In genomic region chr12:53474077-53474476, GRCh38 we compare ENCODE assay signal across 19 cellular contexts. TPM values are rescaled to one million over a fixed set of nuclear protein-coding genes. Genes with fewer than 3 reads are reported as not detected.
DNase-seq lines count a peak whose midpoint lies in the region; ATAC-seq and TF ChIP-seq lines count a peak whose summit lies in the region.
"Had no signal": no experiment of that assay in that cellular context is flagged by ENCODE, and none has a peak within 500 bp of the region (broad histone marks: within the 10 kb centered on the region; RNA-seq: fewer than 3 reads in every experiment).

No MANE protein-coding gene starts in this region.

- H3K79me2 ChIP-seq in smooth muscle cell (ENCODE audit: low read depth), result peaks cover 79% of the 10 kb centered on the region

- no peaks in the 10 kb centered on the region for H3K27me3 ChIP-seq in effector memory CD4-positive, alpha-beta T cell (replicated peaks; ENCODE audit: control insufficient read depth, insufficient read depth, low read length, poor library complexity, severe bottlenecking)
- no peaks in the 10 kb centered on the region for H3K27me3 ChIP-seq in smooth muscle cell (ENCODE audit: low read depth)
- H3K27me3 ChIP-seq in upper lobe of left lung, result no peaks in the 10 kb centered on the region
- H3K27me3 ChIP-seq: tibial nerve had no signal

- H3K4me3 Mint-ChIP-seq in activated T-cell treated with anti-CD3 and anti-CD28 coated beads, Interleukin-2, amount 50 U/mL, for 72 hours, result peak overlapping the region; percentile 18 to 80
- H3K4me3 Mint-ChIP-seq: T-helper 1 cell treated with Interleukin-12 subunit alpha and Interleukin-12 subunit beta and Interleukin-4 antibody, amounts not matched to agents 30 μg/mL and 1 μg/mL, for 36 hours had no signal

- peaks cover 99% of the 10 kb centered on the region for H4K20me1 ChIP-seq in smooth muscle cell (ENCODE audit: low read depth)

- H3K4me1 Mint-ChIP-seq in activated T-cell treated with anti-CD3 and anti-CD28 coated beads, Interleukin-2, amount 50 U/mL, for 72 hours (ENCODE audit: low read depth), result peaks cover 72% of the 10 kb centered on the region

- peaks cover 69% of the 10 kb centered on the region for H3F3A ChIP-seq in smooth muscle cell (ENCODE audit: low read depth)

- H3K27ac ChIP-seq in VCaP, result peak overlapping the region; percentile 80
- peak overlapping the region; percentile 34 for H3K27ac ChIP-seq in effector memory CD4-positive, alpha-beta T cell (ENCODE audit: insufficient read depth, low read length, poor library complexity, severe bottlenecking)
- peak overlapping the region; percentile 15 for H3K27ac ChIP-seq in smooth muscle cell (ENCODE audit: low read depth)
- peak overlapping the region in 1 of 4 donors; percentile 32 for H3K27ac ChIP-seq in upper lobe of left lung

- H3K9ac ChIP-seq in smooth muscle cell (ENCODE audit: low read depth), result no peak overlapping the region

- TF ChIP-seq CTCF in VCaP (conservative IDR thresholded peaks at IDR 0.05), result no peak
- no peak for TF ChIP-seq CTCF in smooth muscle cell (IDR thresholded peaks at IDR 0.05; ENCODE audit: borderline replicate concordance, insufficient read depth, poor library complexity, severe bottlenecking)
- TF ChIP-seq CTCF in upper lobe of left lung (IDR thresholded peaks at IDR 0.05), result no peak

- no peak overlapping the region for H3K4me2 ChIP-seq in smooth muscle cell

- peak overlapping the region; percentile 99 for H3K27ac Mint-ChIP-seq in activated T-cell treated with anti-CD3 and anti-CD28 coated beads, Interleukin-2, amount 50 U/mL, for 72 hours
- H3K27ac Mint-ChIP-seq: T-helper 1 cell treated with Interleukin-12 subunit alpha and Interleukin-12 subunit beta and Interleukin-4 antibody, amounts not matched to agents 30 μg/mL and 1 μg/mL, for 36 hours had no signal

- 83% methylated on average over 2 of the region's 2 CpGs for WGBS in smooth muscle cell (ENCODE audit: low lambda C conversion rate)
- WGBS in upper lobe of left lung, 2 donors, result 65 to 77% methylated on average over 2 of the region's 2 CpGs

- H3K36me3 Mint-ChIP-seq in activated T-cell treated with anti-CD3 and anti-CD28 coated beads, Interleukin-2, amount 50 U/mL, for 72 hours (ENCODE audit: insufficient read depth in 2 of 2), result peaks cover 20 to 56% of the 10 kb centered on the region in 2 donors

- H3K4me1 ChIP-seq in effector memory CD4-positive, alpha-beta T cell (ENCODE audit: control insufficient read depth, insufficient read depth, low read length, poor library complexity, severe bottlenecking), result peaks cover 12% of the 10 kb centered on the region
- H3K4me1 ChIP-seq in smooth muscle cell (ENCODE audit: low read depth) (peaks cover 15% of the 10 kb centered on the region), upper lobe of left lung (peaks cover 15 to 41% (median 23%) of the 10 kb centered on the region in 4 donors)

- TF ChIP-seq EP300 in upper lobe of left lung (IDR thresholded peaks at IDR 0.05), result no peak

- TF ChIP-seq POLR2A in upper lobe of left lung (IDR thresholded peaks at IDR 0.05), result no peak

- ATAC-seq in activated T-cell treated with anti-CD3 and anti-CD28 coated beads, Interleukin-2, amount 50 U/mL, for 72 hours (replicated peaks in 1 of 2), result peak in 1 of 2 donors; percentile 12
- no peak for ATAC-seq in upper lobe of left lung (ENCODE audit: low FRiP score in 2 of 2)
- ATAC-seq: Panc1 had no signal

- H3K27me3 Mint-ChIP-seq in activated T-cell treated with anti-CD3 and anti-CD28 coated beads, Interleukin-2, amount 50 U/mL, for 72 hours (ENCODE audit: low read depth), result no peaks in the 10 kb centered on the region

- H3K9me3 ChIP-seq in effector memory CD4-positive, alpha-beta T cell (ENCODE audit: control insufficient read depth, low read length), result no peaks in the 10 kb centered on the region
- H3K9me3 ChIP-seq in smooth muscle cell (replicated peaks; ENCODE audit: low read depth) (no peaks in the 10 kb centered on the region), upper lobe of left lung (no peaks in the 10 kb centered on the region)
- H3K9me3 ChIP-seq: tibial nerve had no signal

- H2AFZ ChIP-seq in smooth muscle cell (ENCODE audit: low read depth), result no peak overlapping the region

- no peak overlapping the region for H3K4me3 ChIP-seq in effector memory CD4-positive, alpha-beta T cell (ENCODE audit: insufficient read depth, low read depth, low read length, poor library complexity, severe bottlenecking)
- no peak overlapping the region for H3K4me3 ChIP-seq in smooth muscle cell
- H3K4me3 ChIP-seq in upper lobe of left lung, result no peak overlapping the region
- H3K4me3 ChIP-seq: tibial nerve had no signal

- DNase-seq in activated T-cell treated with anti-CD3 and anti-CD28 coated beads, Interleukin-2, amount 50 U/mL, for 72 hours, result no peak
- no peak for DNase-seq in activated T-cell treated with anti-CD3 and anti-CD28 coated beads, Interleukin-2, amount 50 U/mL, for 48 hours
- no peak for DNase-seq in effector memory CD4-positive, alpha-beta T cell
- DNase-seq in smooth muscle cell (lab: John Stamatoyannopoulos, UW; ENCODE audit: unreplicated experiment) (no peak), upper lobe of left lung (no peak), NCI-H2227 (lab: John Stamatoyannopoulos, UW; ENCODE audit: unreplicated experiment) (no peak), NCI-H187 (lab: John Stamatoyannopoulos, UW) (no peak)
- DNase-seq: amniotic stem cell, dermis blood vessel endothelial cell, DMS153, NCI-H1092, NCI-H345 had no signal

- H3K9me3 Mint-ChIP-seq in activated T-cell treated with anti-CD3 and anti-CD28 coated beads, Interleukin-2, amount 50 U/mL, for 72 hours, result no peaks in the 10 kb centered on the region
- H3K9me3 Mint-ChIP-seq: T-helper 1 cell treated with Interleukin-12 subunit alpha and Interleukin-12 subunit beta and Interleukin-4 antibody, amounts not matched to agents 30 μg/mL and 1 μg/mL, for 36 hours had no signal

- peaks cover 90% of the 10 kb centered on the region for H3K36me3 ChIP-seq in effector memory CD4-positive, alpha-beta T cell (ENCODE audit: control insufficient read depth, insufficient read depth, low read length)
- H3K36me3 ChIP-seq in smooth muscle cell (ENCODE audit: low read depth), result peaks cover 35% of the 10 kb centered on the region
- peaks cover 54 to 100% (median 96%) of the 10 kb centered on the region in 4 donors for H3K36me3 ChIP-seq in upper lobe of left lung

RNA-seq across cellular contexts. Expression of gene PCBP2, which starts 22.2 kb away (rescaled TPM):
- total RNA-seq in activated T-cell treated with anti-CD3 and anti-CD28 coated beads, Interleukin-2, amount 50 U/mL, for 72 hours, result 1,000 to 10,000 TPM; 1,155 to 1,265 TPM
- total RNA-seq in smooth muscle cell (229 and 306 TPM in 2 replicates), upper lobe of left lung (100 to 1,000 TPM; 346 to 723 (median 513) TPM)
- 90.8 and 128 TPM in 2 replicates for polyA plus RNA-seq in smooth muscle cell

RNA-seq across cellular contexts. Expression of gene MAP3K12, which starts 25.2 kb away (rescaled TPM):
- total RNA-seq in activated T-cell treated with anti-CD3 and anti-CD28 coated beads, Interleukin-2, amount 50 U/mL, for 72 hours, result 10 to 100 TPM; 18.8 to 23.7 TPM
- 11.9 and 34.6 TPM in 2 replicates for total RNA-seq in smooth muscle cell
- polyA plus RNA-seq in smooth muscle cell, result 15.1 and 25.3 TPM in 2 replicates
- total RNA-seq in upper lobe of left lung, result 10 to 100 TPM in 5 of 6 donors, 1 to 10 TPM in 1; 9.6 to 87.0 (median 17.4) TPM

RNA-seq across cellular contexts. Expression of gene TARBP2, which starts 27.0 kb away (rescaled TPM):
- total RNA-seq in activated T-cell treated with anti-CD3 and anti-CD28 coated beads, Interleukin-2, amount 50 U/mL, for 72 hours, result 10 to 100 TPM; 37.7 to 40.7 TPM
- 21.3 and 31.8 TPM in 2 replicates for total RNA-seq in smooth muscle cell
- polyA plus RNA-seq in smooth muscle cell, result 47.5 and 60.3 TPM in 2 replicates
- total RNA-seq in upper lobe of left lung, result 10 to 100 TPM; 25.4 to 74.4 (median 36.8) TPM

RNA-seq across cellular contexts. Expression of gene PRR13, which starts 32.5 kb away (rescaled TPM):
- total RNA-seq in activated T-cell treated with anti-CD3 and anti-CD28 coated beads, Interleukin-2, amount 50 U/mL, for 72 hours, result 100 to 1,000 TPM; 109 to 145 TPM
- 45.7 and 65.3 TPM in 2 replicates for total RNA-seq in smooth muscle cell
- 176 and 181 TPM in 2 replicates for polyA plus RNA-seq in smooth muscle cell
- total RNA-seq in upper lobe of left lung, result 100 to 1,000 TPM in 3 of 6 donors, 10 to 100 TPM in 3; 81.5 to 198 (median 105) TPM

RNA-seq across cellular contexts. Expression of gene NPFF, which starts 33.2 kb away (rescaled TPM):
- total RNA-seq in activated T-cell treated with anti-CD3 and anti-CD28 coated beads, Interleukin-2, amount 50 U/mL, for 72 hours, result 1 to 10 TPM in 1 of 2 donors, not detected in 1; 1.3 TPM
- total RNA-seq in smooth muscle cell (not detected in 2 replicates), upper lobe of left lung (1 to 10 TPM in 1 of 6 donors, not detected in 5; 6.2 TPM)
- 0.38 and 2.6 TPM in 2 replicates for polyA plus RNA-seq in smooth muscle cell
- total RNA-seq: dermis blood vessel endothelial cell, fibroblast of lung, liver, tibial nerve had no signal
- polyA plus RNA-seq: AG04450, fibroblast of lung, liver had no signal
